8 cellular contexts compared by ENCODE assay signal in genomic region chr11:119205574-119206511, GRCh38. TPM values are rescaled to one million over a fixed set of nuclear protein-coding genes. Genes with fewer than 3 reads are reported as not detected.
DNase-seq lines count a peak whose midpoint lies in the region; ATAC-seq and TF ChIP-seq lines count a peak whose summit lies in the region.

Gene CBL (plus strand): TSS chr11:119206339. CDS start chr11:119206418, 79 bp downstream.

- H3K9me3 ChIP-seq in ascending aorta (no peaks in the 10 kb centered on the region), vagina (no peaks in the 10 kb centered on the region)

- H3K27ac Mint-ChIP-seq in T-helper 2 cell treated with Interferon-gamma antibody and Interleukin-4, amounts not matched to agents 5 μg/mL and 100 μg/mL, for 36 hours, result peak within 1 kb of the TSS; percentile 88

- H3K4me1 ChIP-seq in ascending aorta (peaks cover 0 to 14% of the 10 kb centered on the region in 2 donors), rectal smooth muscle tissue (ENCODE audit: control insufficient read depth, insufficient read depth, low read length) (peaks cover 8% of the 10 kb centered on the region), vagina (peaks cover 23% of the 10 kb centered on the region)

- H3K27me3 Mint-ChIP-seq in T-helper 2 cell treated with Interferon-gamma antibody and Interleukin-4, amounts not matched to agents 5 μg/mL and 100 μg/mL, for 36 hours (ENCODE audit: low read depth), result no peaks in the 10 kb centered on the region

- DNase-seq in NCI-H187 treated with DMSO at 0.1 percent for 48 hours (lab: John Stamatoyannopoulos, UW) (peak; percentile 27), ascending aorta (ENCODE audit: low spot score in 2 of 2) (peak; percentile 63 to 97), hepatic stellate cell (ENCODE audit: low spot score) (peak; percentile 97), vagina (ENCODE audit: extremely low spot score in 2 of 2) (no peak)
- DNase-seq in T-helper 2 cell treated with Interferon-gamma antibody and Interleukin-4, amounts not matched to agents 5 μg/mL and 100 μg/mL, for 36 hours (ENCODE audit: low spot score), result peak; percentile 87

- peak in 1 of 2 donors; percentile 80 for TF ChIP-seq POLR2A in vagina (IDR thresholded peaks at IDR 0.05)

- TF ChIP-seq CTCF in ascending aorta (IDR thresholded peaks at IDR 0.05) (peak; percentile 78 to 98 (median 96)), vagina (IDR thresholded peaks at IDR 0.05) (peak; percentile 65 to 91 (median 65))

- H3K27me3 ChIP-seq in ascending aorta (no peaks in the 10 kb centered on the region), rectal smooth muscle tissue (ENCODE audit: control insufficient read depth, insufficient read depth, low read length) (no peaks in the 10 kb centered on the region), vagina (no peaks in the 10 kb centered on the region)

- intact Hi-C loops in ascending aorta (cut with DNase I) (loop anchor here (1.0 to 5.0 kb wide), 6 partner anchors 37 to 132 kb away; partner anchors contain the start of genes C2CD2L and NLRX1), vagina (cut with DNase I) (loop anchor here (5.0 to 10.0 kb wide), 2 partner anchors 111 kb away; partner anchors contain the start of gene MCAM)

- peak within 1 kb of the TSS; percentile 96 for H3K4me3 Mint-ChIP-seq in T-helper 2 cell treated with Interferon-gamma antibody and Interleukin-4, amounts not matched to agents 5 μg/mL and 100 μg/mL, for 36 hours

- peaks cover 19% of the 10 kb centered on the region for H3K4me1 Mint-ChIP-seq in T-helper 2 cell treated with Interferon-gamma antibody and Interleukin-4, amounts not matched to agents 5 μg/mL and 100 μg/mL, for 36 hours (ENCODE audit: low read depth)

- no peaks in the 10 kb centered on the region for H3K36me3 ChIP-seq in ascending aorta
- H3K36me3 ChIP-seq in rectal smooth muscle tissue (ENCODE audit: control insufficient read depth, insufficient read depth, low read length), result no peaks in the 10 kb centered on the region
- H3K36me3 ChIP-seq in vagina, result no peaks in the 10 kb centered on the region

- H3K36me3 Mint-ChIP-seq in T-helper 2 cell treated with Interferon-gamma antibody and Interleukin-4, amounts not matched to agents 5 μg/mL and 100 μg/mL, for 36 hours (ENCODE audit: low read depth), result peaks cover 5% of the 10 kb centered on the region

- peak within 1 kb of the TSS; percentile 38 for H3K9ac ChIP-seq in rectal smooth muscle tissue (ENCODE audit: low read length)

- H3K4me3 ChIP-seq in ascending aorta (peak within 1 kb of the TSS; percentile 70), rectal smooth muscle tissue (ENCODE audit: low read length) (peak within 1 kb of the TSS; percentile 79), vagina (peak within 1 kb of the TSS; percentile 75 to 99)

- peak; percentile 87 for ATAC-seq in GM18498 (IDR thresholded peaks at IDR 0.05; ENCODE audit: unreplicated experiment)
- ATAC-seq in HG02885 (IDR thresholded peaks at IDR 0.05; ENCODE audit: poor library complexity, unreplicated experiment), result peak; percentile 84

- peak within 1 kb of the TSS; percentile 92 to 96 for H3K27ac ChIP-seq in ascending aorta
- H3K27ac ChIP-seq in rectal smooth muscle tissue (ENCODE audit: low read depth, low read length), result peak within 1 kb of the TSS; percentile 89
- peak within 1 kb of the TSS; percentile 95 for H3K27ac ChIP-seq in vagina

- no peaks in the 10 kb centered on the region for H3K9me3 Mint-ChIP-seq in T-helper 2 cell treated with Interferon-gamma antibody and Interleukin-4, amounts not matched to agents 5 μg/mL and 100 μg/mL, for 36 hours

RNA-seq across cellular contexts. Expression of gene CBL, which starts in this region (rescaled TPM):
- 21.6 TPM for total RNA-seq in ascending aorta
- total RNA-seq in vagina, result 15.5 TPM

Comparison
In these comparisons a context has a peak if more than half of its experiments do, and no peak if none do; other contexts are left out.
1. DNase-seq: peak in NCI-H187 treated with DMSO at 0.1 percent for 48 hours (single experiment), T-helper 2 cell treated with Interferon-gamma antibody and Interleukin-4, amounts not matched to agents 5 μg/mL and 100 μg/mL, for 36 hours (single experiment), ascending aorta (2 of 2) and hepatic stellate cell (single experiment); none in vagina (0 of 2).
2. Peak in every context shown above with its lines, with median percentiles within 50 percentile points of each other: H3K27ac ChIP-seq and H3K4me3 ChIP-seq.